ENCODE assay signal across 7 cellular contexts in genomic region chr3:156711944-156712343, GRCh38. TPM values are rescaled to one million over a fixed set of nuclear protein-coding genes. Genes with fewer than 3 reads are reported as not detected.
DNase-seq lines count a peak whose midpoint lies in the region; ATAC-seq, FAIRE-seq and TF ChIP-seq lines count a peak whose summit lies in the region.
"Not testable (repeated sequence)": the region's sequence is repeated elsewhere in the genome, so short reads cannot be mapped to it uniquely, and the experiment has no call there.

No MANE protein-coding gene starts in this region.

- POLR2A ChIA-PET in activated naive CD8-positive, alpha-beta T cell treated with anti-CD3 and anti-CD28 coated beads, Interleukin-2, amount 10 ng/mL, durations not matched to agents 7 days and 5 days (lab: Charles Lee) = not testable (repeated sequence)

- not testable (repeated sequence) for H3K27ac ChIP-seq in kidney (ENCODE audit: low read depth in 2 of 2, low read length in 2 of 2)

- H3K36me3 Mint-ChIP-seq in activated naive CD8-positive, alpha-beta T cell treated with anti-CD3 and anti-CD28 coated beads, Interleukin-2, amount 10 ng/mL, durations not matched to agents 7 days and 5 days = peaks cover 48% of the 10 kb centered on the region

- not testable (repeated sequence) for H3K4me1 Mint-ChIP-seq in activated naive CD8-positive, alpha-beta T cell treated with anti-CD3 and anti-CD28 coated beads, Interleukin-2, amount 10 ng/mL, durations not matched to agents 7 days and 5 days

- not testable (repeated sequence) for H3K4me3 Mint-ChIP-seq in activated naive CD8-positive, alpha-beta T cell treated with anti-CD3 and anti-CD28 coated beads, Interleukin-2, amount 10 ng/mL, durations not matched to agents 7 days and 5 days

- not testable (repeated sequence) for H3K27me3 Mint-ChIP-seq in activated naive CD8-positive, alpha-beta T cell treated with anti-CD3 and anti-CD28 coated beads, Interleukin-2, amount 10 ng/mL, durations not matched to agents 7 days and 5 days

- not testable (repeated sequence) for H3K9ac ChIP-seq in kidney (ENCODE audit: low read length in 2 of 2)

- H3K27ac Mint-ChIP-seq in activated naive CD8-positive, alpha-beta T cell treated with anti-CD3 and anti-CD28 coated beads, Interleukin-2, amount 10 ng/mL, durations not matched to agents 7 days and 5 days = not testable (repeated sequence)

- intact Hi-C loops in kidney (cut with DNase I) = not testable (repeated sequence)

- not testable (repeated sequence) for TF ChIP-seq CTCF in kidney (IDR thresholded peaks at IDR 0.05; ENCODE audit: borderline replicate concordance, extremely low read depth, insufficient read depth)

- H3K4me1 ChIP-seq in kidney (ENCODE audit: control insufficient read depth in 1 of 2, insufficient read depth in 1 of 2, low read depth in 1 of 2, low read length in 2 of 2) = not testable (repeated sequence)

- H3K9me3 Mint-ChIP-seq in activated naive CD8-positive, alpha-beta T cell treated with anti-CD3 and anti-CD28 coated beads, Interleukin-2, amount 10 ng/mL, durations not matched to agents 7 days and 5 days = not testable (repeated sequence)

- H3K4me3 ChIP-seq in kidney (ENCODE audit: low read length in 2 of 2) = not testable (repeated sequence)

- peak; percentile 96 for ATAC-seq in GM18502 (IDR thresholded peaks at IDR 0.05; ENCODE audit: poor library complexity, unreplicated experiment)
- ATAC-seq in GM19467 (IDR thresholded peaks at IDR 0.05; ENCODE audit: unreplicated experiment) = peak; percentile 72
- ATAC-seq in HG02642 (IDR thresholded peaks at IDR 0.05; ENCODE audit: poor library complexity, unreplicated experiment) = peak; percentile 76
- peak; percentile 93 for ATAC-seq in HG03432 (IDR thresholded peaks at IDR 0.05; ENCODE audit: unreplicated experiment)
- peak; percentile 84 for ATAC-seq in activated naive CD8-positive, alpha-beta T cell treated with anti-CD3 and anti-CD28 coated beads, Interleukin-2, amount 10 ng/mL, durations not matched to agents 7 days and 5 days (ENCODE audit: low read depth)

- not testable (repeated sequence) for H3K36me3 ChIP-seq in kidney (ENCODE audit: control insufficient read depth in 1 of 2, insufficient read depth in 2 of 2, low read length in 2 of 2)

- peak; percentile 25 to 30 for DNase-seq in NOMO-1 (lab: John Stamatoyannopoulos, UW; ENCODE audit: unreplicated experiment in 2 of 2)
- not testable (repeated sequence) for DNase-seq in activated naive CD8-positive, alpha-beta T cell treated with anti-CD3 and anti-CD28 coated beads, Interleukin-2, amount 10 ng/mL, durations not matched to agents 7 days and 5 days; kidney

- not testable (repeated sequence) for H3K9me3 ChIP-seq in kidney (ENCODE audit: control insufficient read depth in 1 of 2, low read length in 2 of 2)

- FAIRE-seq in kidney (lab: Jason Lieb, UNC) = peak; percentile 39

RNA-seq across cellular contexts. Expression of gene TIPARP, which starts 37.6 kb away (rescaled TPM):
- 10 to 100 TPM; 50.9 to 59.9 TPM for total RNA-seq in activated naive CD8-positive, alpha-beta T cell treated with anti-CD3 and anti-CD28 coated beads, Interleukin-2, amount 10 ng/mL, durations not matched to agents 7 days and 5 days
- 21.8 TPM for total RNA-seq in kidney
- 9.5 TPM for polyA plus RNA-seq in kidney (ENCODE audit: insufficient read depth, low read depth, low replicate concordance)
